Comparison of ENCODE assay signal across 8 cellular contexts in genomic region chr11:62830904-62831519, GRCh38. TPM values are rescaled to one million over a fixed set of nuclear protein-coding genes. Genes with fewer than 3 reads are reported as not detected.
DNase-seq lines count a peak whose midpoint lies in the region; ATAC-seq, FAIRE-seq and TF ChIP-seq lines count a peak whose summit lies in the region.

No MANE protein-coding gene starts in this region.

- no peak overlapping the region for H2AK5ac ChIP-seq in H1 (ENCODE audit: low read depth, low read length)

- H3K23ac ChIP-seq in H1 (ENCODE audit: insufficient read length), result no peak overlapping the region

- H3K36me3 ChIP-seq in OCI-LY1 (ENCODE audit: insufficient read depth, low read length) (peaks cover 42% of the 10 kb centered on the region), H1 (ENCODE audit: control insufficient read depth in 2 of 4, insufficient read depth in 4 of 4, low read length in 3 of 4) (peaks cover 19 to 34% (median 32%) of the 10 kb centered on the region in 4 experiments)

- TF ChIP-seq CTCF in OCI-LY1 (IDR thresholded peaks at IDR 0.05; ENCODE audit: low read length) (no peak), H1 (IDR thresholded peaks at IDR 0.05; ENCODE audit: control extremely low read depth in 1 of 3, insufficient read depth in 1 of 3, low read depth in 1 of 3, low read length in 3 of 3) (no peak), neural crest cell (conservative IDR thresholded peaks at IDR 0.05) (no peak)

- H3K56ac ChIP-seq in H1 (replicated peaks; ENCODE audit: insufficient read length, low read depth, low read length), result peak overlapping the region; percentile 24

- TF ChIP-seq POLR2A in H1 (IDR thresholded peaks at IDR 0.05; ENCODE audit: control extremely low read depth in 1 of 2, low read depth in 2 of 2, low read length in 2 of 2), result no peak

- H3K14ac ChIP-seq in H1 (ENCODE audit: insufficient read length), result no peak overlapping the region

- FAIRE-seq in H1 (lab: Jason Lieb, UNC), result no peak

- H3K36me3 Mint-ChIP-seq in activated CD4-positive, alpha-beta T cell treated with anti-CD3 and anti-CD28 coated beads, Interleukin-2, amount 10 ng/mL, durations not matched to agents 7 days and 5 days (ENCODE audit: low read depth), result peaks cover 33% of the 10 kb centered on the region
- peaks cover 4% of the 10 kb centered on the region for H3K36me3 Mint-ChIP-seq in neural crest cell (ENCODE audit: low read depth)

- H4K91ac ChIP-seq in H1 (replicated peaks; ENCODE audit: insufficient read length, low read length), result no peak overlapping the region

- peak overlapping the region; percentile 56 for H3K27ac ChIP-seq in OCI-LY1 (ENCODE audit: low read depth, low read length, poor library complexity, severe bottlenecking)
- H3K27ac ChIP-seq in H1 (ENCODE audit: low read depth, low read length), result peak overlapping the region; percentile 80

- no peaks in the 10 kb centered on the region for H3K9me2 ChIP-seq in OCI-LY1 (ENCODE audit: low read depth, low read length)

- H2AFZ ChIP-seq in OCI-LY1 (ENCODE audit: low read length) (no peak overlapping the region), H1 (ENCODE audit: low read length) (no peak overlapping the region)

- no peak overlapping the region for H3K4ac ChIP-seq in H1 (replicated peaks; ENCODE audit: insufficient read length, low read depth, low read length)

- peaks cover 10% of the 10 kb centered on the region for H3K79me1 ChIP-seq in H1 (ENCODE audit: low read depth, low read length)

- H3K27ac Mint-ChIP-seq in activated CD4-positive, alpha-beta T cell treated with anti-CD3 and anti-CD28 coated beads, Interleukin-2, amount 10 ng/mL, durations not matched to agents 7 days and 5 days, result peak overlapping the region; percentile 99
- peak overlapping the region; percentile 100 for H3K27ac Mint-ChIP-seq in neural crest cell (ENCODE audit: unreplicated experiment)

- peak overlapping the region; percentile 84; the same call in 1 of the 2 replicates for H2BK5ac ChIP-seq in H1 (ENCODE audit: low read depth, low read length)

- H3K27me3 ChIP-seq in OCI-LY1 (ENCODE audit: insufficient read depth, low read length), result no peaks in the 10 kb centered on the region
- no peaks in the 10 kb centered on the region for H3K27me3 ChIP-seq in H1 (replicated peaks in 1 of 4; ENCODE audit: control insufficient read depth in 3 of 4, extremely low read depth in 1 of 4, insufficient read depth in 3 of 4, low read length in 3 of 4)

- no peak overlapping the region for H2BK15ac ChIP-seq in H1 (ENCODE audit: low read length)

- peaks cover 7% of the 10 kb centered on the region for H3K23me2 ChIP-seq in H1 (ENCODE audit: low read depth, low read length)

- H3K9ac ChIP-seq in OCI-LY1 (ENCODE audit: low read length) (peak overlapping the region; percentile 81), H1 (replicated peaks in 1 of 4; ENCODE audit: extremely low read depth in 1 of 4, low read depth in 3 of 4, low read length in 3 of 4) (peak overlapping the region; percentile 38 to 91 (median 83))

- no peak overlapping the region for H4K5ac ChIP-seq in H1 (ENCODE audit: insufficient read length, low read depth, low read length)

- no peak overlapping the region for H2BK20ac ChIP-seq in H1 (ENCODE audit: low read length)

- H3K18ac ChIP-seq in H1 (ENCODE audit: extremely low read depth, low read length), result no peak overlapping the region; the same call in 1 of the 2 replicates

- H3K9me3 ChIP-seq in OCI-LY1 (ENCODE audit: low read length) (no peaks in the 10 kb centered on the region), H1 (ENCODE audit: insufficient read depth in 2 of 2, low read depth in 1 of 2, low read length in 1 of 2) (no peaks in the 10 kb centered on the region)

- H4K8ac ChIP-seq in H1 (ENCODE audit: extremely low read depth, insufficient read depth, low read length), result no peak overlapping the region; the same call in 1 of the 2 replicates

- 5% methylated on average over 28 of the region's 33 CpGs; no CpG with 5 or more reads in 1 of the 2 experiments for WGBS in H1 (ENCODE audit: extremely low coverage in 1 of 2, insufficient coverage in 1 of 2, insufficient read length in 1 of 2, insufficient replicate concordance in 2 of 2, low coverage in 1 of 2, low lambda C conversion rate in 2 of 2, missing lambda C conversion rate in 1 of 2), 2 experiments

- CTCF ChIA-PET in activated CD4-positive, alpha-beta T cell treated with anti-CD3 and anti-CD28 coated beads, Interleukin-2, amount 10 ng/mL, durations not matched to agents 7 days and 5 days (lab: Charles Lee), result interaction anchor here (0.6 to 2.0 kb wide), 8 partner anchors 10 to 308 kb away, joined by 3 to 15 read pairs (median 4); no protein-coding TSS in a partner anchor
- CTCF ChIA-PET in H1 (lab: Charles Lee; ENCODE audit: partially characterized antibody), result interaction anchor here (0.8 to 2.1 kb wide), 3 partner anchors 9 to 55 kb away, joined by 5 to 7 read pairs (median 7); partner anchors contain the start of gene WDR74

- no peaks in the 10 kb centered on the region for H3K27me3 Mint-ChIP-seq in activated CD4-positive, alpha-beta T cell treated with anti-CD3 and anti-CD28 coated beads, Interleukin-2, amount 10 ng/mL, durations not matched to agents 7 days and 5 days
- no peaks in the 10 kb centered on the region for H3K27me3 Mint-ChIP-seq in neural crest cell (ENCODE audit: low read depth)

- ATAC-seq in HG02610 (IDR thresholded peaks at IDR 0.05; ENCODE audit: unreplicated experiment), result no peak

- H3K4me3 ChIP-seq in OCI-LY1 (ENCODE audit: low read depth, low read length, poor library complexity, severe bottlenecking) (peak overlapping the region; percentile 81), H1 (ENCODE audit: extremely low read depth in 1 of 4, insufficient read depth in 2 of 4, low read depth in 3 of 4, low read length in 4 of 4) (peak overlapping the region; percentile 76 to 94 (median 92))

- H2BK12ac ChIP-seq in H1 (ENCODE audit: low read depth, low read length), result no peak overlapping the region

- POLR2A ChIA-PET in activated CD4-positive, alpha-beta T cell treated with anti-CD3 and anti-CD28 coated beads, Interleukin-2, amount 10 ng/mL, durations not matched to agents 7 days and 5 days (lab: Charles Lee), result no interaction called here
- POLR2A ChIA-PET in H1 (lab: Charles Lee; ENCODE audit: partially characterized antibody), result interaction anchor here (0.8 to 13.8 kb wide), 31 partner anchors 9 to 239 kb away, joined by 3 to 398 read pairs (median 13); partner anchors contain the start of genes BSCL2, C11orf98, CSKMT and GNG3

- peaks cover 36% of the 10 kb centered on the region for H3K4me1 Mint-ChIP-seq in activated CD4-positive, alpha-beta T cell treated with anti-CD3 and anti-CD28 coated beads, Interleukin-2, amount 10 ng/mL, durations not matched to agents 7 days and 5 days
- peaks cover 22% of the 10 kb centered on the region for H3K4me1 Mint-ChIP-seq in neural crest cell

- no peak for TF ChIP-seq EP300 in H1 (IDR thresholded peaks at IDR 0.05; ENCODE audit: borderline replicate concordance in 1 of 2, low read depth in 2 of 2, low read length in 2 of 2)

- H3K4me2 ChIP-seq in OCI-LY1 (ENCODE audit: low read length) (peak overlapping the region; percentile 81), H1 (ENCODE audit: insufficient read depth in 1 of 2, low read depth in 2 of 2, low read length in 2 of 2) (peak overlapping the region; percentile 88 to 92)

- no peaks in the 10 kb centered on the region for H3F3A ChIP-seq in OCI-LY1 (ENCODE audit: insufficient read depth, low read length)

- no peak overlapping the region for H2BK120ac ChIP-seq in H1 (replicated peaks; ENCODE audit: low read depth, low read length)

- TF ChIP-seq RAD21 in H1 (IDR thresholded peaks at IDR 0.05 in 1 of 2, conservative IDR thresholded peaks at IDR 0.05 in 1 of 2; ENCODE audit: low read depth in 2 of 2, low read length in 2 of 2), result no peak

- peak overlapping the region; percentile 94 for H3K4me3 Mint-ChIP-seq in activated CD4-positive, alpha-beta T cell treated with anti-CD3 and anti-CD28 coated beads, Interleukin-2, amount 10 ng/mL, durations not matched to agents 7 days and 5 days
- peak overlapping the region; percentile 99 for H3K4me3 Mint-ChIP-seq in neural crest cell

- peak; percentile 24 for DNase-seq in activated CD4-positive, alpha-beta T cell treated with anti-CD3 and anti-CD28 coated beads, Interleukin-2, amount 10 ng/mL, durations not matched to agents 7 days and 5 days
- no peak for DNase-seq in activated CD4-positive, alpha-beta T cell treated with anti-CD3 and anti-CD28 coated beads for 4 hours
- no peak for DNase-seq in H1 (ENCODE audit: low read depth in 1 of 2, low spot score in 2 of 2)
- DNase-seq in neural crest cell (ENCODE audit: low read depth, low spot score), result no peak
- DNase-seq in NCI-H2196 treated with DMSO at 0.1 percent for 48 hours (lab: John Stamatoyannopoulos, UW; ENCODE audit: unreplicated experiment), result no peak
- no peak for DNase-seq in HK-2 (ENCODE audit: unreplicated experiment)

- H4K20me1 ChIP-seq in OCI-LY1 (ENCODE audit: insufficient read depth, low read length), result no peaks in the 10 kb centered on the region
- peaks cover 5 to 7% of the 10 kb centered on the region in 2 experiments for H4K20me1 ChIP-seq in H1 (replicated peaks in 1 of 2; ENCODE audit: control insufficient read depth in 1 of 2, insufficient read depth in 2 of 2, low read length in 2 of 2)

- H3K79me2 ChIP-seq in OCI-LY1 (ENCODE audit: insufficient read depth, low read length), result peaks cover 13% of the 10 kb centered on the region
- H3K79me2 ChIP-seq in H1 (ENCODE audit: control insufficient read depth in 1 of 2, insufficient read depth in 2 of 2, low read length in 2 of 2), result peaks cover 7 to 19% of the 10 kb centered on the region in 2 experiments; a peak in 3 of 4 replicates

- no peaks in the 10 kb centered on the region for H3K9me3 Mint-ChIP-seq in activated CD4-positive, alpha-beta T cell treated with anti-CD3 and anti-CD28 coated beads, Interleukin-2, amount 10 ng/mL, durations not matched to agents 7 days and 5 days
- no peaks in the 10 kb centered on the region for H3K9me3 Mint-ChIP-seq in neural crest cell

- H3K4me1 ChIP-seq in OCI-LY1 (ENCODE audit: insufficient read depth, low read length, severe bottlenecking) (peaks cover 22% of the 10 kb centered on the region), H1 (replicated peaks in 1 of 4; ENCODE audit: control insufficient read depth in 3 of 4, insufficient read depth in 4 of 4, low read length in 3 of 4) (peaks cover 0 to 17% (median 2%) of the 10 kb centered on the region in 4 experiments; a peak in 2 of 7 replicates)

RNA-seq across cellular contexts. Expression of gene STX5, which starts 0.8 kb away (rescaled TPM):
- total RNA-seq in activated CD4-positive, alpha-beta T cell treated with anti-CD3 and anti-CD28 coated beads, Interleukin-2, amount 10 ng/mL, durations not matched to agents 7 days and 5 days, result 10 to 100 TPM; 34.1 to 41.0 TPM
- total RNA-seq in H1 (2021; fragmentation: NEBNext Ultra II Directional; extraction: Animal tissue kit (Norgen Biotek cat#: 25700)), result 24.2 and 25.3 TPM in 2 replicates
- polyA plus RNA-seq in H1 (2011; rRNA removed), result 23.4 and 28.5 TPM in 2 replicates
- polyA plus RNA-seq in H1 (2011; cell fraction: cytosol; rRNA removed), result 25.1 TPM
- 24.0 TPM for polyA plus RNA-seq in H1 (2011; cell fraction: nucleus; rRNA removed)
- 25.6 to 34.1 TPM (median 29.2 TPM) in 4 replicates for polyA plus RNA-seq in H1 (2012, experiment 1 of 2)
- polyA plus RNA-seq in H1 (2012, experiment 2 of 2), result 28.3 TPM
- 15.6 TPM for polyA plus RNA-seq in H1 (2013, experiment 1 of 2)
- 15.0 TPM for polyA plus RNA-seq in H1 (2013, experiment 2 of 2)
- polyA minus RNA-seq in H1 (2011; rRNA and poly(A)+ RNA removed), result 34.6 and 35.5 TPM in 2 replicates
- 13.8 TPM for polyA minus RNA-seq in H1 (2011; cell fraction: cytosol; rRNA and poly(A)+ RNA removed)
- polyA minus RNA-seq in H1 (2011; cell fraction: nucleus; rRNA and poly(A)+ RNA removed), result 15.9 TPM
- total RNA-seq in neural crest cell, result 24.1 and 27.2 TPM in 2 replicates

RNA-seq across cellular contexts. Expression of gene TEX54, which starts 1.6 kb away (rescaled TPM):
- under 1 TPM in 1 of 2 experiments, not detected in 1; 0.48 TPM for total RNA-seq in activated CD4-positive, alpha-beta T cell treated with anti-CD3 and anti-CD28 coated beads, Interleukin-2, amount 10 ng/mL, durations not matched to agents 7 days and 5 days
- total RNA-seq in H1 (2021; fragmentation: NEBNext Ultra II Directional; extraction: Animal tissue kit (Norgen Biotek cat#: 25700)), result 1.2 TPM in 1 of 2 replicates, not detected in the other
- polyA plus RNA-seq in H1 (2011; rRNA removed), result not detected in 2 replicates
- not detected for polyA plus RNA-seq in H1 (2011; cell fraction: cytosol; rRNA removed)
- polyA plus RNA-seq in H1 (2011; cell fraction: nucleus; rRNA removed), result not detected
- polyA plus RNA-seq in H1 (2012, experiment 1 of 2), result 0.92 to 1.3 TPM (median 1.1 TPM) in 3 of 4 replicates, not detected in the other
- not detected for polyA plus RNA-seq in H1 (2012, experiment 2 of 2)
- not detected for polyA plus RNA-seq in H1 (2013, experiment 1 of 2)
- not detected for polyA plus RNA-seq in H1 (2013, experiment 2 of 2)
- polyA minus RNA-seq in H1 (2011; rRNA and poly(A)+ RNA removed), result not detected in 2 replicates
- polyA minus RNA-seq in H1 (2011; cell fraction: cytosol; rRNA and poly(A)+ RNA removed), result not detected
- 1.8 TPM for polyA minus RNA-seq in H1 (2011; cell fraction: nucleus; rRNA and poly(A)+ RNA removed)
- not detected in 2 replicates for total RNA-seq in neural crest cell

RNA-seq across cellular contexts. Expression of gene WDR74, which starts 8.4 kb away (rescaled TPM):
- total RNA-seq in activated CD4-positive, alpha-beta T cell treated with anti-CD3 and anti-CD28 coated beads, Interleukin-2, amount 10 ng/mL, durations not matched to agents 7 days and 5 days, result 10 to 100 TPM; 53.8 to 60.4 TPM
- 97.0 and 101 TPM in 2 replicates for total RNA-seq in H1 (2021; fragmentation: NEBNext Ultra II Directional; extraction: Animal tissue kit (Norgen Biotek cat#: 25700))
- 93.6 and 116 TPM in 2 replicates for polyA plus RNA-seq in H1 (2011; rRNA removed)
- 135 TPM for polyA plus RNA-seq in H1 (2011; cell fraction: cytosol; rRNA removed)
- polyA plus RNA-seq in H1 (2011; cell fraction: nucleus; rRNA removed), result 190 TPM
- 95.4 to 119 TPM (median 109 TPM) in 4 replicates for polyA plus RNA-seq in H1 (2012, experiment 1 of 2)
- polyA plus RNA-seq in H1 (2012, experiment 2 of 2), result 101 TPM
- 67.2 TPM for polyA plus RNA-seq in H1 (2013, experiment 1 of 2)
- 61.7 TPM for polyA plus RNA-seq in H1 (2013, experiment 2 of 2)
- 66.3 and 69.1 TPM in 2 replicates for polyA minus RNA-seq in H1 (2011; rRNA and poly(A)+ RNA removed)
- 45.6 TPM for polyA minus RNA-seq in H1 (2011; cell fraction: cytosol; rRNA and poly(A)+ RNA removed)
- polyA minus RNA-seq in H1 (2011; cell fraction: nucleus; rRNA and poly(A)+ RNA removed), result 387 TPM
- total RNA-seq in neural crest cell, result 62.1 and 69.2 TPM in 2 replicates

RNA-seq across cellular contexts. Expression of gene NXF1, which starts 25.8 kb away (rescaled TPM):
- 100 to 1,000 TPM; 110 to 121 TPM for total RNA-seq in activated CD4-positive, alpha-beta T cell treated with anti-CD3 and anti-CD28 coated beads, Interleukin-2, amount 10 ng/mL, durations not matched to agents 7 days and 5 days
- total RNA-seq in H1 (2021; fragmentation: NEBNext Ultra II Directional; extraction: Animal tissue kit (Norgen Biotek cat#: 25700)), result 44.8 and 49.8 TPM in 2 replicates
- polyA plus RNA-seq in H1 (2011; rRNA removed), result 48.1 and 63.6 TPM in 2 replicates
- 27.3 TPM for polyA plus RNA-seq in H1 (2011; cell fraction: cytosol; rRNA removed)
- polyA plus RNA-seq in H1 (2011; cell fraction: nucleus; rRNA removed), result 129 TPM
- 51.2 to 60.5 TPM (median 56.5 TPM) in 4 replicates for polyA plus RNA-seq in H1 (2012, experiment 1 of 2)
- 34.5 TPM for polyA plus RNA-seq in H1 (2012, experiment 2 of 2)
- polyA plus RNA-seq in H1 (2013, experiment 1 of 2), result 38.0 TPM
- 35.0 TPM for polyA plus RNA-seq in H1 (2013, experiment 2 of 2)
- 31.5 and 31.8 TPM in 2 replicates for polyA minus RNA-seq in H1 (2011; rRNA and poly(A)+ RNA removed)
- polyA minus RNA-seq in H1 (2011; cell fraction: cytosol; rRNA and poly(A)+ RNA removed), result 20.5 TPM
- polyA minus RNA-seq in H1 (2011; cell fraction: nucleus; rRNA and poly(A)+ RNA removed), result 20.0 TPM
- total RNA-seq in neural crest cell, result 86.6 and 88.1 TPM in 2 replicates

RNA-seq across cellular contexts. Expression of gene TMEM223, which starts 39.2 kb away (rescaled TPM):
- total RNA-seq in activated CD4-positive, alpha-beta T cell treated with anti-CD3 and anti-CD28 coated beads, Interleukin-2, amount 10 ng/mL, durations not matched to agents 7 days and 5 days, result 10 to 100 TPM; 17.9 to 19.4 TPM
- total RNA-seq in H1 (2021; fragmentation: NEBNext Ultra II Directional; extraction: Animal tissue kit (Norgen Biotek cat#: 25700)), result 22.9 and 23.5 TPM in 2 replicates
- 59.7 and 64.1 TPM in 2 replicates for polyA plus RNA-seq in H1 (2011; rRNA removed)
- polyA plus RNA-seq in H1 (2011; cell fraction: cytosol; rRNA removed), result 36.7 TPM
- polyA plus RNA-seq in H1 (2011; cell fraction: nucleus; rRNA removed), result 30.1 TPM
- 15.3 to 23.1 TPM (median 22.1 TPM) in 4 replicates for polyA plus RNA-seq in H1 (2012, experiment 1 of 2)
- polyA plus RNA-seq in H1 (2012, experiment 2 of 2), result 32.6 TPM
- polyA plus RNA-seq in H1 (2013, experiment 1 of 2), result 58.6 TPM
- polyA plus RNA-seq in H1 (2013, experiment 2 of 2), result 64.1 TPM
- polyA minus RNA-seq in H1 (2011; rRNA and poly(A)+ RNA removed), result 9.4 and 15.1 TPM in 2 replicates
- 15.9 TPM for polyA minus RNA-seq in H1 (2011; cell fraction: cytosol; rRNA and poly(A)+ RNA removed)
- polyA minus RNA-seq in H1 (2011; cell fraction: nucleus; rRNA and poly(A)+ RNA removed), result 28.7 TPM
- total RNA-seq in neural crest cell, result 20.4 and 23.4 TPM in 2 replicates
